In genomic region chr7:945147-945555, GRCh38 we compare ENCODE assay signal across 16 cellular contexts. TPM values are rescaled to one million over a fixed set of nuclear protein-coding genes. Genes with fewer than 3 reads are reported as not detected.
DNase-seq lines count a peak whose midpoint lies in the region; ATAC-seq and TF ChIP-seq lines count a peak whose summit lies in the region.
"Had no signal": no experiment of that assay in that cellular context is flagged by ENCODE, and none has a peak within 500 bp of the region (broad histone marks: within the 10 kb centered on the region; RNA-seq: fewer than 3 reads in every experiment).

No MANE protein-coding gene starts in this region.

- no peak overlapping the region for H3K4me2 ChIP-seq in osteoblast (ENCODE audit: insufficient read depth, low read length)

- H3K36me3 ChIP-seq in left ventricle myocardium inferior = no peaks in the 10 kb centered on the region
- no peaks in the 10 kb centered on the region for H3K36me3 ChIP-seq in osteoblast (ENCODE audit: insufficient read depth, low read length)
- H3K36me3 ChIP-seq: gastroesophageal sphincter had no signal

- H3K27ac ChIP-seq in left ventricle myocardium inferior (replicated peaks) (no peak overlapping the region), foreskin keratinocyte (peak overlapping the region; percentile 21), osteoblast (ENCODE audit: low read depth, low read length) (no peak overlapping the region)
- H3K27ac ChIP-seq: coronary artery, gastroesophageal sphincter had no signal

- peaks cover 12% of the 10 kb centered on the region for H3K9me3 ChIP-seq in left ventricle myocardium inferior (replicated peaks)
- H3K9me3 ChIP-seq in osteoblast (ENCODE audit: low read depth, low read length) = no peaks in the 10 kb centered on the region
- H3K9me3 ChIP-seq: gastroesophageal sphincter had no signal

- intact Hi-C loops in left ventricle myocardium superior (cut with micrococcal nuclease) = no loop called here
- intact Hi-C loops in left ventricle myocardium inferior (cut with micrococcal nuclease) = no loop called here

- DNase-seq in left ventricle myocardium superior (peak; percentile 20), left ventricle myocardium inferior (no peak), foreskin keratinocyte (no peak), osteoblast (ENCODE audit: insufficient read length, low spot score, missing footprints) (peak; percentile 76), NCI-H1092 treated with DMSO at 0.1 percent for 48 hours (lab: John Stamatoyannopoulos, UW) (no peak), A172 (ENCODE audit: low spot score) (no peak)
- no peak for DNase-seq in activated naive CD4-positive, alpha-beta T cell (lab: John Stamatoyannopoulos, UW)
- DNase-seq: KBM-7, NCI-H2029, T-helper 9 cell had no signal

- no peak overlapping the region for H2AFZ ChIP-seq in osteoblast (ENCODE audit: low read length)

- no peak overlapping the region for H3K4me3 ChIP-seq in left ventricle myocardium inferior
- no peak overlapping the region for H3K4me3 ChIP-seq in osteoblast (ENCODE audit: insufficient read depth, low read length)
- H3K4me3 ChIP-seq: coronary artery, gastroesophageal sphincter had no signal

- H3K4me1 ChIP-seq in left ventricle myocardium inferior = no peaks in the 10 kb centered on the region
- peaks cover 12% of the 10 kb centered on the region for H3K4me1 ChIP-seq in foreskin keratinocyte
- no peaks in the 10 kb centered on the region for H3K4me1 ChIP-seq in osteoblast (ENCODE audit: insufficient read depth, low read length)

- H3K27me3 ChIP-seq in left ventricle myocardium inferior (ENCODE audit: low read depth) (peaks cover 37% of the 10 kb centered on the region), foreskin keratinocyte (peaks cover 3% of the 10 kb centered on the region), osteoblast (ENCODE audit: insufficient read depth, low read length) (peaks cover 9% of the 10 kb centered on the region)
- H3K27me3 ChIP-seq: gastroesophageal sphincter had no signal

- ATAC-seq in left ventricle myocardium superior = no peak
- ATAC-seq in foreskin keratinocyte = peak; percentile 10
- ATAC-seq in GM19035 (IDR thresholded peaks at IDR 0.05; ENCODE audit: unreplicated experiment) = no peak
- ATAC-seq: gastroesophageal sphincter had no signal

- no peak for TF ChIP-seq CTCF in left ventricle myocardium inferior (IDR thresholded peaks at IDR 0.05; ENCODE audit: borderline replicate concordance)
- no peak for TF ChIP-seq CTCF in foreskin keratinocyte (conservative IDR thresholded peaks at IDR 0.05)
- TF ChIP-seq CTCF in osteoblast (IDR thresholded peaks at IDR 0.05; ENCODE audit: extremely low read depth, low read depth, low read length) = no peak

- no peaks in the 10 kb centered on the region for H3K79me2 ChIP-seq in osteoblast (ENCODE audit: insufficient read depth, low read length)

- H4K20me1 ChIP-seq in osteoblast (ENCODE audit: insufficient read depth, low read length) = no peaks in the 10 kb centered on the region

RNA-seq across cellular contexts. Expression of gene ADAP1, which starts 9.3 kb away (rescaled TPM):
- total RNA-seq in left ventricle myocardium superior (10.2 TPM), left ventricle myocardium inferior (8.4 TPM), foreskin keratinocyte (5.8 and 7.8 TPM in 2 replicates), osteoblast (0.59 and 2.2 TPM in 2 replicates)
- polyA plus RNA-seq in foreskin keratinocyte = 5.1 and 6.9 TPM in 2 replicates
- 33.3 and 46.8 TPM in 2 replicates for total RNA-seq in A172 (2014; rRNA removed; shearing (Covaris generic))

RNA-seq across cellular contexts. Expression of gene COX19, which starts 30.2 kb away (rescaled TPM):
- total RNA-seq in left ventricle myocardium superior = 9.6 TPM
- 8.5 TPM for total RNA-seq in left ventricle myocardium inferior
- total RNA-seq in foreskin keratinocyte = 5.9 and 6.0 TPM in 2 replicates
- polyA plus RNA-seq in foreskin keratinocyte = 5.6 and 6.1 TPM in 2 replicates
- 10.9 and 13.0 TPM in 2 replicates for total RNA-seq in osteoblast
- total RNA-seq in A172 (2014; rRNA removed; shearing (Covaris generic)) = 5.2 and 8.8 TPM in 2 replicates

RNA-seq across cellular contexts. Expression of gene CYP2W1, which starts 37.8 kb away (rescaled TPM):
- total RNA-seq in left ventricle myocardium superior (not detected), left ventricle myocardium inferior (not detected), foreskin keratinocyte (not detected in 2 replicates), osteoblast (not detected in 2 replicates)
- not detected in 2 replicates for polyA plus RNA-seq in foreskin keratinocyte
- not detected in 2 replicates for total RNA-seq in A172 (2014; rRNA removed; shearing (Covaris generic))
- total RNA-seq: gastroesophageal sphincter, pulmonary artery endothelial cell had no signal
- polyA plus RNA-seq: AG04450, liver had no signal

Comparison
In these comparisons a context has a peak if more than half of its experiments do, and no peak if none do; other contexts are left out.
1. DNase-seq: peak in left ventricle myocardium superior (single experiment) and osteoblast (single experiment); none in left ventricle myocardium inferior (single experiment), foreskin keratinocyte (0 of 2), activated naive CD4-positive, alpha-beta T cell (0 of 4), NCI-H1092 treated with DMSO at 0.1 percent for 48 hours (single experiment) and A172 (single experiment).